ENCODE assay signal across 1 cellular context in genomic region chr10:95285556-95285955, GRCh38.
TF ChIP-seq lines count a peak whose summit lies in the region.

No MANE protein-coding gene starts in this region.

TF ChIP-seq in HepG2, 621 proteins besides CTCF, POLR2A, EP300 and RAD21:
- TF ChIP-seq ZNF317 (CRISPR knock-in tag; IDR thresholded peaks at IDR 0.05): no peak
- TF ChIP-seq ZNF629 (CRISPR knock-in tag; conservative IDR thresholded peaks at IDR 0.05): peak; percentile 87
- no peak for TF ChIP-seq ZXDC (CRISPR knock-in tag; IDR thresholded peaks at IDR 0.05)
- no peak for TF ChIP-seq KLF13 (CRISPR knock-in tag; IDR thresholded peaks at IDR 0.05)
- TF ChIP-seq U2AF2 (IDR thresholded peaks at IDR 0.05; ENCODE audit: low read depth, low read length): no peak
